9 cellular contexts compared by ENCODE assay signal in the genomic region with DNA sequence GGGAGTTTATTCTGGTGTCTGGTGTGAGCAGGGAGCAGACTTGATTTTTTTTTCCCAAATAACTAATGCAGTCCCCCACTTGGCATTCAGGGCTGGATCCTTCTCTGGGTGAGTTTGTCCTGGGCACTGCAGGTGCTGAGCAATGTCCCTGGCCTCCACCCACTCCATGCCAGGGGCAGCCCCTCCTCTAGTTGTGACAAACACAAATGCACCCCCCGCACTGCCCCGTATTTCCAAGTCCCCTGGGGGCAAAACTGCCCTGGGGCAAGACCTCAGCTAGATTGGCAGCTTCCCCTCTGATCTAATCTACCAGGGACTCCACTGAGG.
DNase-seq lines count a peak whose midpoint lies in the region; ATAC-seq and TF ChIP-seq lines count a peak whose summit lies in the region.
"Had no signal": no experiment of that assay in that cellular context is flagged by ENCODE, and none has a peak within 500 bp of the region (broad histone marks: within the 10 kb centered on the region; RNA-seq: fewer than 3 reads in every experiment).

No MANE protein-coding gene starts in this region.

- H3K36me3 Mint-ChIP-seq in effector memory CD8-positive, alpha-beta T cell (ENCODE audit: insufficient read depth) = peaks cover 57% of the 10 kb centered on the region
- peaks cover 98% of the 10 kb centered on the region for H3K36me3 Mint-ChIP-seq in stimulated activated effector memory CD8-positive, alpha-beta T cell treated with anti-CD3 and anti-CD28 coated beads, Interleukin-12 subunit alpha, Interleukin-12 subunit beta, amount 100 ng/mL, for 72 hours

- H3K9me3 ChIP-seq in MM.1S (replicated peaks; ENCODE audit: insufficient read depth, low read length) = no peaks in the 10 kb centered on the region

- peak overlapping the region; percentile 80 for H3K9ac ChIP-seq in MM.1S (ENCODE audit: low read length)

- H3K4me1 ChIP-seq in MM.1S (ENCODE audit: low read length) = peaks cover 60% of the 10 kb centered on the region

- peak overlapping the region; percentile 96 to 98 for H3K4me3 Mint-ChIP-seq in effector memory CD8-positive, alpha-beta T cell
- peak overlapping the region; percentile 96 for H3K4me3 Mint-ChIP-seq in stimulated activated effector memory CD8-positive, alpha-beta T cell treated with anti-CD3 and anti-CD28 coated beads, Interleukin-12 subunit alpha, Interleukin-12 subunit beta, amount 100 ng/mL, for 72 hours

- H3K27me3 Mint-ChIP-seq in effector memory CD8-positive, alpha-beta T cell = no peaks in the 10 kb centered on the region

- DNase-seq in MM.1S = no peak
- no peak for DNase-seq in effector memory CD8-positive, alpha-beta T cell
- DNase-seq in stimulated activated effector memory CD8-positive, alpha-beta T cell treated with anti-CD3 and anti-CD28 coated beads, Interleukin-12 subunit alpha, Interleukin-12 subunit beta, amount 100 ng/mL, for 72 hours (ENCODE audit: low spot score in 2 of 2) = no peak
- no peak for DNase-seq in AG20443 (ENCODE audit: low spot score)
- DNase-seq in AML-193 (lab: John Stamatoyannopoulos, UW) = no peak
- DNase-seq in activated gamma-delta T cell treated with Interleukin-2 at 50 U/mL for 16 hours = no peak
- DNase-seq: hippocampal formation had no signal

- peaks cover 61 to 62% of the 10 kb centered on the region in 2 donors for H3K4me1 Mint-ChIP-seq in effector memory CD8-positive, alpha-beta T cell (ENCODE audit: low read depth in 2 of 2)
- peaks cover 81% of the 10 kb centered on the region for H3K4me1 Mint-ChIP-seq in stimulated activated effector memory CD8-positive, alpha-beta T cell treated with anti-CD3 and anti-CD28 coated beads, Interleukin-12 subunit alpha, Interleukin-12 subunit beta, amount 100 ng/mL, for 72 hours

- peak overlapping the region; percentile 90 to 98 for H3K27ac Mint-ChIP-seq in effector memory CD8-positive, alpha-beta T cell
- peak overlapping the region; percentile 97 for H3K27ac Mint-ChIP-seq in stimulated activated effector memory CD8-positive, alpha-beta T cell treated with anti-CD3 and anti-CD28 coated beads, Interleukin-12 subunit alpha, Interleukin-12 subunit beta, amount 100 ng/mL, for 72 hours

- TF ChIP-seq CTCF in MM.1S (IDR thresholded peaks at IDR 0.05; ENCODE audit: low read length) = no peak

- peak overlapping the region; percentile 86 for H3K4me2 ChIP-seq in MM.1S (ENCODE audit: low read depth, low read length)

- no peak overlapping the region for H2AFZ ChIP-seq in MM.1S (ENCODE audit: low read length)

- H3K27ac ChIP-seq in MM.1S (ENCODE audit: low read length) = peak overlapping the region; percentile 90

- H3K4me3 ChIP-seq in MM.1S (ENCODE audit: low read length) = peak overlapping the region; percentile 28; the same call in 1 of the 2 replicates

- H3K9me3 Mint-ChIP-seq in effector memory CD8-positive, alpha-beta T cell = no peaks in the 10 kb centered on the region
- no peaks in the 10 kb centered on the region for H3K9me3 Mint-ChIP-seq in stimulated activated effector memory CD8-positive, alpha-beta T cell treated with anti-CD3 and anti-CD28 coated beads, Interleukin-12 subunit alpha, Interleukin-12 subunit beta, amount 100 ng/mL, for 72 hours

- H3K36me3 ChIP-seq in MM.1S (replicated peaks; ENCODE audit: insufficient read depth, low read length) = no peaks in the 10 kb centered on the region

- H3F3A ChIP-seq in MM.1S (ENCODE audit: insufficient read depth, low read length) = peaks cover 75% of the 10 kb centered on the region

- H3K9me2 ChIP-seq in MM.1S (replicated peaks; ENCODE audit: insufficient read depth, low read length) = no peaks in the 10 kb centered on the region

- H3K79me2 ChIP-seq in MM.1S (ENCODE audit: low read length) = peaks cover 59% of the 10 kb centered on the region

- ATAC-seq in GM18909 (IDR thresholded peaks at IDR 0.05; ENCODE audit: poor library complexity, unreplicated experiment) = peak; percentile 6
- no peak for ATAC-seq in effector memory CD8-positive, alpha-beta T cell (replicated peaks)
- peak; percentile 1 for ATAC-seq in stimulated activated effector memory CD8-positive, alpha-beta T cell treated with anti-CD3 and anti-CD28 coated beads, Interleukin-12 subunit alpha, Interleukin-12 subunit beta, amount 100 ng/mL, for 72 hours
- ATAC-seq in HG02623 (IDR thresholded peaks at IDR 0.05; ENCODE audit: unreplicated experiment) = no peak

- no peaks in the 10 kb centered on the region for H4K20me1 ChIP-seq in MM.1S (ENCODE audit: insufficient read depth, low read length)

- no peaks in the 10 kb centered on the region for H3K27me3 ChIP-seq in MM.1S (replicated peaks; ENCODE audit: insufficient read depth, low read length)

Comparison
In these comparisons a context has a peak if more than half of its experiments do, and no peak if none do; other contexts are left out.
1. ATAC-seq: peak in GM18909 (single experiment) and stimulated activated effector memory CD8-positive, alpha-beta T cell treated with anti-CD3 and anti-CD28 coated beads, Interleukin-12 subunit alpha, Interleukin-12 subunit beta, amount 100 ng/mL, for 72 hours (single experiment); none in effector memory CD8-positive, alpha-beta T cell (single experiment) and HG02623 (single experiment).